8 cellular contexts compared by ENCODE assay signal in the genomic region with DNA sequence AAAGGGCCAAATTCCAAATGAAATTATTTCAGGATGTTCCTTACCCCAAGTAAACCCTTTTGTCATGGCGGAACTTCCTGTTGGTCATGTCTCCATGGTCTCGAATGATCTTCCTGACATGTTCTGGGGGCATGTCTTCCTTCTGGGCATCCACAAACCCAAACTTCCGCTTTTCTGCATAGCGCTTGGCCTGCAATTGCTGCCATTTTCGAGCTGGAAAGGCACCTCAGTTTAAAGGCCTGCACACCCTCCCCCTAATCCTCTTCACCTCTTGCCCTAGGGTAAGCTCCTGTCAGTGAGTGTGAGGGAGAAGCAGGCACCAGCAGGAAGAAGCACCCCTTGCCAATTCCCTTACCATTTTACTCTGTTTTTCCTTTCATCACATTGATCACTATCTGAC. TPM values are rescaled to one million over a fixed set of nuclear protein-coding genes. Genes with fewer than 3 reads are reported as not detected.
A peak's percentile ranks its signal among the peaks of the same experiment; 100 is the strongest.
DNase-seq lines count a peak whose midpoint lies in the region; ATAC-seq, FAIRE-seq and TF ChIP-seq lines count a peak whose summit lies in the region.

No MANE protein-coding gene starts in this region.

- TF ChIP-seq CTCF in PC-3 (conservative IDR thresholded peaks at IDR 0.05; ENCODE audit: low read depth, low read length) (no peak), endothelial cell of umbilical vein (IDR thresholded peaks at IDR 0.05; ENCODE audit: extremely low read depth in 1 of 2, insufficient read depth in 1 of 2, low read depth in 1 of 2, low read length in 2 of 2) (no peak)

- ATAC-seq in PC-3 (no peak), GM21390 (IDR thresholded peaks at IDR 0.05; ENCODE audit: unreplicated experiment) (no peak)

- dilution Hi-C loops in endothelial cell of umbilical vein (cut with MboI; ENCODE audit: extremely low pct_ligation_motif_present, low sequenced_read_pairs): no loop called here

- H2AFZ ChIP-seq in PC-3 (ENCODE audit: low read length) (no peak overlapping the region), endothelial cell of umbilical vein (ENCODE audit: low read depth, low read length) (no peak overlapping the region), trophoblast cell (ENCODE audit: insufficient read depth, low read length, poor library complexity) (no peak overlapping the region)

- H3K79me2 ChIP-seq in PC-3 (ENCODE audit: low read length) (peaks cover 47% of the 10 kb centered on the region), endothelial cell of umbilical vein (ENCODE audit: control insufficient read depth, insufficient read depth, low read length) (peaks cover 39% of the 10 kb centered on the region), trophoblast cell (ENCODE audit: control insufficient read depth, insufficient read depth, low read length, poor library complexity) (peaks cover 9% of the 10 kb centered on the region)

- H2BK120ac ChIP-seq in trophoblast cell (ENCODE audit: insufficient read depth, low read length, poor library complexity): no peak overlapping the region

- H3K4me1 ChIP-seq in PC-3 (ENCODE audit: insufficient read depth, low read length) (peaks cover 6% of the 10 kb centered on the region), endothelial cell of umbilical vein (ENCODE audit: control insufficient read depth, extremely low read depth, insufficient read depth, low read length) (peaks cover 8% of the 10 kb centered on the region), trophoblast cell (ENCODE audit: control insufficient read depth in 1 of 2, insufficient read depth in 2 of 2, low read length in 2 of 2) (peaks cover 3 to 4% of the 10 kb centered on the region in 2 experiments)

- no peaks in the 10 kb centered on the region for H3K9me3 ChIP-seq in PC-3 (ENCODE audit: low read length)
- no peaks in the 10 kb centered on the region for H3K9me3 ChIP-seq in endothelial cell of umbilical vein (replicated peaks; ENCODE audit: control insufficient read depth, insufficient read depth, low read length)
- H3K9me3 ChIP-seq in trophoblast cell (ENCODE audit: insufficient read depth, low read depth, low read length): no peaks in the 10 kb centered on the region

- CTCF ChIA-PET in PC-3 (lab: Charles Lee) (no interaction called here), endothelial cell of umbilical vein (lab: Charles Lee) (interaction anchor here (0.8 to 1.5 kb wide), 6 partner anchors 14 to 101 kb away, joined by 3 to 7 read pairs (median 4); no protein-coding TSS in a partner anchor)

- no peak for TF ChIP-seq POLR2A in endothelial cell of umbilical vein (IDR thresholded peaks at IDR 0.05; ENCODE audit: low read depth, low read length)

- intact Hi-C loops in PC-3 (cut with micrococcal nuclease) (no loop called here), endothelial cell of umbilical vein (cut with micrococcal nuclease) (no loop called here)

- peaks cover 47% of the 10 kb centered on the region for H3K36me3 ChIP-seq in PC-3 (ENCODE audit: low read depth, low read length)
- H3K36me3 ChIP-seq in endothelial cell of umbilical vein (ENCODE audit: control insufficient read depth in 2 of 2, extremely low read depth in 1 of 2, insufficient read depth in 2 of 2, low read length in 2 of 2): peaks cover 33 to 34% of the 10 kb centered on the region in 2 experiments
- H3K36me3 ChIP-seq in trophoblast cell (ENCODE audit: control insufficient read depth in 1 of 2, insufficient read depth in 2 of 2, low read length in 2 of 2): peaks cover 30 to 40% of the 10 kb centered on the region in 2 experiments

- H3K14ac ChIP-seq in trophoblast cell (ENCODE audit: low read length): no peak overlapping the region

- H3K23ac ChIP-seq in trophoblast cell (ENCODE audit: low read length): peak overlapping the region; percentile 37

- H3K4me2 ChIP-seq in PC-3 (ENCODE audit: low read length) (peak overlapping the region; percentile 97), endothelial cell of umbilical vein (ENCODE audit: insufficient read depth, low read length) (peak overlapping the region; percentile 78), trophoblast cell (ENCODE audit: low read length) (peak overlapping the region; percentile 73)

- H3F3A ChIP-seq in PC-3 (ENCODE audit: low read length, unreplicated experiment): no peaks in the 10 kb centered on the region

- no peak overlapping the region for H4K8ac ChIP-seq in trophoblast cell (ENCODE audit: low read depth, low read length)

- H3K27me3 ChIP-seq in PC-3 (ENCODE audit: low read length) (no peaks in the 10 kb centered on the region), endothelial cell of umbilical vein (ENCODE audit: control insufficient read depth in 2 of 2, insufficient read depth in 2 of 2, low read length in 2 of 2) (no peaks in the 10 kb centered on the region), trophoblast cell (ENCODE audit: insufficient read depth, low read length) (no peaks in the 10 kb centered on the region)

- no peak overlapping the region for H4K91ac ChIP-seq in trophoblast cell (ENCODE audit: low read depth, low read length)

- no TSS peak for BruUV-seq in PC-3 (replicated peaks; lab: Mats Ljungman, UMichigan)
- no TSS peak for BruUV-seq in endothelial cell of umbilical vein (replicated peaks; lab: Mats Ljungman, UMichigan)

- H3K9me1 ChIP-seq in endothelial cell of umbilical vein (replicated peaks; ENCODE audit: control insufficient read depth, extremely low read depth, insufficient read depth, low read length): no peaks in the 10 kb centered on the region

- no peak overlapping the region for H2BK5ac ChIP-seq in trophoblast cell (ENCODE audit: low read depth, low read length, poor library complexity)

- H3K4me3 ChIP-seq in PC-3 (ENCODE audit: low read length) (peak overlapping the region; percentile 84), endothelial cell of umbilical vein (replicated peaks in 1 of 3; ENCODE audit: insufficient read depth in 1 of 3, low read depth in 1 of 3, low read length in 3 of 3) (peak overlapping the region; percentile 71 to 95 (median 77)), trophoblast cell (ENCODE audit: low read depth, low read length) (peak overlapping the region; percentile 50)

- no peak overlapping the region for H2AK5ac ChIP-seq in trophoblast cell (ENCODE audit: low read length)

- peaks cover 6% of the 10 kb centered on the region for H3K79me1 ChIP-seq in trophoblast cell (ENCODE audit: low read length)

- DNase-seq in GDM1 (lab: John Stamatoyannopoulos, UW) (peak; percentile 31), PC-3 (no peak), endothelial cell of umbilical vein (ENCODE audit: low read depth, low spot score) (no peak), trophoblast cell (no peak), H4 (ENCODE audit: low spot score) (no peak), kidney glomerular epithelial cell (lab: John Stamatoyannopoulos, UW) (no peak)
- DNase-seq in activated CD4-positive, CD25-positive, alpha-beta regulatory T cell (lab: John Stamatoyannopoulos, UW): no peak

- peak overlapping the region; percentile 94 for H3K9ac ChIP-seq in PC-3 (ENCODE audit: low read length)
- H3K9ac ChIP-seq in endothelial cell of umbilical vein (replicated peaks; ENCODE audit: extremely low read depth, insufficient read depth, low read length): peak overlapping the region; percentile 81
- peak overlapping the region; percentile 7 for H3K9ac ChIP-seq in trophoblast cell (ENCODE audit: low read length)

- H3K27ac ChIP-seq in PC-3 (ENCODE audit: low read length) (no peak overlapping the region), endothelial cell of umbilical vein (ENCODE audit: insufficient read depth, low read depth, low read length) (no peak overlapping the region), trophoblast cell (ENCODE audit: low read depth, low read length) (no peak overlapping the region)

- H4K12ac ChIP-seq in trophoblast cell (ENCODE audit: low read depth, low read length): no peak overlapping the region

- POLR2A ChIA-PET in PC-3 (lab: Charles Lee; ENCODE audit: unreplicated experiment) (no interaction called here), endothelial cell of umbilical vein (lab: Charles Lee) (interaction anchor here (1.0 kb wide), 1 partner anchor 32 kb away, joined by 11 read pairs; no protein-coding TSS in a partner anchor)

- no CpG with 5 or more reads among the region's 5 CpGs for WGBS in trophoblast cell (ENCODE audit: extremely low coverage, insufficient coverage, insufficient read length)

- no peak for FAIRE-seq in endothelial cell of umbilical vein (lab: Jason Lieb, UNC)

- H3K4ac ChIP-seq in trophoblast cell (ENCODE audit: low read depth, low read length): peak overlapping the region; percentile 24

- no peak overlapping the region for H3K18ac ChIP-seq in trophoblast cell (ENCODE audit: low read length)

- no peak overlapping the region for H2BK12ac ChIP-seq in trophoblast cell (ENCODE audit: low read length)

- peaks cover 15% of the 10 kb centered on the region for H4K20me1 ChIP-seq in PC-3 (ENCODE audit: low read length)
- H4K20me1 ChIP-seq in endothelial cell of umbilical vein (replicated peaks; ENCODE audit: control insufficient read depth, extremely low read depth, insufficient read depth, low read length): peaks cover 5% of the 10 kb centered on the region

- H3K9me2 ChIP-seq in PC-3 (replicated peaks; ENCODE audit: low read length): no peaks in the 10 kb centered on the region

RNA-seq across cellular contexts. Expression of gene PRPF8, which starts 1.2 kb away (rescaled TPM):
- total RNA-seq in PC-3 (2014; rRNA removed) (103 and 126 TPM in 2 replicates), endothelial cell of umbilical vein (282 and 301 TPM in 2 replicates)
- 215 and 230 TPM in 2 replicates for polyA plus RNA-seq in endothelial cell of umbilical vein
- 140 and 162 TPM in 2 replicates for polyA plus RNA-seq in endothelial cell of umbilical vein (2011; cell fraction: cytosol; rRNA removed)
- polyA plus RNA-seq in endothelial cell of umbilical vein (2011; cell fraction: nucleus; rRNA removed): 382 and 429 TPM in 2 replicates
- 185 and 188 TPM in 2 replicates for polyA plus RNA-seq in endothelial cell of umbilical vein (2012)
- 426 and 435 TPM in 2 replicates for polyA minus RNA-seq in endothelial cell of umbilical vein
- 351 TPM for polyA minus RNA-seq in endothelial cell of umbilical vein (2011; cell fraction: cytosol; rRNA and poly(A)+ RNA removed)
- polyA minus RNA-seq in endothelial cell of umbilical vein (2011; cell fraction: nucleus; rRNA and poly(A)+ RNA removed): 222 and 293 TPM in 2 replicates
- polyA plus RNA-seq in trophoblast cell (2013): 142 and 147 TPM in 2 replicates
- total RNA-seq in H4 (2014; rRNA removed; shearing (Covaris generic)): 77.5 and 84.5 TPM in 2 replicates

RNA-seq across cellular contexts. Expression of gene TLCD2, which starts 26.7 kb away (rescaled TPM):
- total RNA-seq in PC-3 (2014; rRNA removed): 0.63 and 0.77 TPM in 2 replicates
- total RNA-seq in endothelial cell of umbilical vein: 1.7 and 2.1 TPM in 2 replicates
- polyA plus RNA-seq in endothelial cell of umbilical vein: 0.72 TPM in 2 replicates
- polyA plus RNA-seq in endothelial cell of umbilical vein (2011; cell fraction: cytosol; rRNA removed): 0.75 and 0.83 TPM in 2 replicates
- 0.70 and 0.83 TPM in 2 replicates for polyA plus RNA-seq in endothelial cell of umbilical vein (2011; cell fraction: nucleus; rRNA removed)
- 1.6 and 2.4 TPM in 2 replicates for polyA plus RNA-seq in endothelial cell of umbilical vein (2012)
- 0.98 and 1.0 TPM in 2 replicates for polyA minus RNA-seq in endothelial cell of umbilical vein
- 1.6 TPM for polyA minus RNA-seq in endothelial cell of umbilical vein (2011; cell fraction: cytosol; rRNA and poly(A)+ RNA removed)
- 0.24 and 0.38 TPM in 2 replicates for polyA minus RNA-seq in endothelial cell of umbilical vein (2011; cell fraction: nucleus; rRNA and poly(A)+ RNA removed)
- polyA plus RNA-seq in trophoblast cell (2013): 2.0 and 2.1 TPM in 2 replicates
- 1.2 and 1.4 TPM in 2 replicates for total RNA-seq in H4 (2014; rRNA removed; shearing (Covaris generic))

RNA-seq across cellular contexts. Expression of gene RILP, which starts 33.8 kb away (rescaled TPM):
- 27.6 and 27.8 TPM in 2 replicates for total RNA-seq in PC-3 (2014; rRNA removed)
- 8.9 and 9.4 TPM in 2 replicates for total RNA-seq in endothelial cell of umbilical vein
- 9.3 and 10.0 TPM in 2 replicates for polyA plus RNA-seq in endothelial cell of umbilical vein
- polyA plus RNA-seq in endothelial cell of umbilical vein (2011; cell fraction: cytosol; rRNA removed): 9.8 and 11.0 TPM in 2 replicates
- polyA plus RNA-seq in endothelial cell of umbilical vein (2011; cell fraction: nucleus; rRNA removed): 7.8 and 10.0 TPM in 2 replicates
- 6.9 and 10.5 TPM in 2 replicates for polyA plus RNA-seq in endothelial cell of umbilical vein (2012)
- polyA minus RNA-seq in endothelial cell of umbilical vein: 3.7 and 4.1 TPM in 2 replicates
- polyA minus RNA-seq in endothelial cell of umbilical vein (2011; cell fraction: cytosol; rRNA and poly(A)+ RNA removed): 6.1 TPM
- polyA minus RNA-seq in endothelial cell of umbilical vein (2011; cell fraction: nucleus; rRNA and poly(A)+ RNA removed): 1.2 and 2.6 TPM in 2 replicates
- polyA plus RNA-seq in trophoblast cell (2013): 6.9 and 7.3 TPM in 2 replicates
- total RNA-seq in H4 (2014; rRNA removed; shearing (Covaris generic)): 3.2 and 4.9 TPM in 2 replicates

RNA-seq across cellular contexts. Expression of gene SCARF1, which starts 38.0 kb away (rescaled TPM):
- total RNA-seq in PC-3 (2014; rRNA removed) (0.73 and 0.81 TPM in 2 replicates), endothelial cell of umbilical vein (91.5 and 93.7 TPM in 2 replicates)
- polyA plus RNA-seq in endothelial cell of umbilical vein: 52.8 and 57.8 TPM in 2 replicates
- polyA plus RNA-seq in endothelial cell of umbilical vein (2011; cell fraction: cytosol; rRNA removed): 27.0 and 37.5 TPM in 2 replicates
- 70.0 and 70.6 TPM in 2 replicates for polyA plus RNA-seq in endothelial cell of umbilical vein (2011; cell fraction: nucleus; rRNA removed)
- polyA plus RNA-seq in endothelial cell of umbilical vein (2012): 35.4 and 36.1 TPM in 2 replicates
- 28.8 and 29.1 TPM in 2 replicates for polyA minus RNA-seq in endothelial cell of umbilical vein
- polyA minus RNA-seq in endothelial cell of umbilical vein (2011; cell fraction: cytosol; rRNA and poly(A)+ RNA removed): not detected
- polyA minus RNA-seq in endothelial cell of umbilical vein (2011; cell fraction: nucleus; rRNA and poly(A)+ RNA removed): 19.8 and 29.4 TPM in 2 replicates
- 0.78 and 0.82 TPM in 2 replicates for polyA plus RNA-seq in trophoblast cell (2013)
- total RNA-seq in H4 (2014; rRNA removed; shearing (Covaris generic)): 0.06 TPM in 1 of 2 replicates, not detected in the other

RNA-seq across cellular contexts. Expression of gene WDR81, which starts 41.0 kb away (rescaled TPM):
- total RNA-seq in PC-3 (2014; rRNA removed) (14.6 and 16.4 TPM in 2 replicates), endothelial cell of umbilical vein (16.5 and 17.3 TPM in 2 replicates)
- polyA plus RNA-seq in endothelial cell of umbilical vein: 10.4 and 12.1 TPM in 2 replicates
- 5.0 and 7.6 TPM in 2 replicates for polyA plus RNA-seq in endothelial cell of umbilical vein (2011; cell fraction: cytosol; rRNA removed)
- 18.5 and 22.3 TPM in 2 replicates for polyA plus RNA-seq in endothelial cell of umbilical vein (2011; cell fraction: nucleus; rRNA removed)
- polyA plus RNA-seq in endothelial cell of umbilical vein (2012): 10.1 and 11.7 TPM in 2 replicates
- 10.2 and 10.9 TPM in 2 replicates for polyA minus RNA-seq in endothelial cell of umbilical vein
- 12.5 TPM for polyA minus RNA-seq in endothelial cell of umbilical vein (2011; cell fraction: cytosol; rRNA and poly(A)+ RNA removed)
- polyA minus RNA-seq in endothelial cell of umbilical vein (2011; cell fraction: nucleus; rRNA and poly(A)+ RNA removed): 9.7 and 18.8 TPM in 2 replicates
- 5.0 and 5.2 TPM in 2 replicates for polyA plus RNA-seq in trophoblast cell (2013)
- total RNA-seq in H4 (2014; rRNA removed; shearing (Covaris generic)): 10.1 and 10.5 TPM in 2 replicates

Comparison
In these comparisons a context has a peak if more than half of its experiments do, and no peak if none do; other contexts are left out.
1. H3K9ac ChIP-seq: peak in every context shown above with its lines; median percentile 94 in PC-3; 81 in endothelial cell of umbilical vein; 7 in trophoblast cell.